Comparison of ENCODE assay signal across 23 cellular contexts in genomic region chr2:118319271-118319684, GRCh38.
DNase-seq lines count a peak whose midpoint lies in the region; ATAC-seq and TF ChIP-seq lines count a peak whose summit lies in the region.
"Had no signal": no experiment of that assay in that cellular context is flagged by ENCODE, and none has a peak within 500 bp of the region (broad histone marks: within the 10 kb centered on the region; RNA-seq: fewer than 3 reads in every experiment).

No MANE protein-coding gene starts in this region.

- H2BK120ac ChIP-seq in mesendoderm (ENCODE audit: low read depth, low read length), result no peak overlapping the region

- TF ChIP-seq CTCF in type B pancreatic cell (conservative IDR thresholded peaks at IDR 0.05) (no peak), natural killer cell (IDR thresholded peaks at IDR 0.05) (no peak)

- no peak overlapping the region for H3K18ac ChIP-seq in mesendoderm (ENCODE audit: low read length)

- DNase-seq in NT2/D1 (ENCODE audit: low read depth, low spot score), result peak; percentile 97
- peak; percentile 96 for DNase-seq in iPS DF 6.9 (ENCODE audit: low read depth, low spot score)
- peak; percentile 96 for DNase-seq in mesendoderm
- DNase-seq in type B pancreatic cell (ENCODE audit: extremely low spot score, unreplicated experiment), result no peak
- no peak for DNase-seq in effector memory CD8-positive, alpha-beta T cell
- no peak for DNase-seq in epidermal melanocyte (ENCODE audit: insufficient read length, low spot score)
- DNase-seq in natural killer cell, result no peak
- DNase-seq: activated CD4-positive, alpha-beta T cell treated with anti-CD3 and anti-CD28 coated beads for 1 hour; activated CD8-positive, alpha-beta T cell treated with anti-CD3 and anti-CD28 coated beads for 36 hours; activated gamma-delta T cell; brain microvascular endothelial cell; effector CD4-positive, alpha-beta T cell; foreskin keratinocyte; naive B cell; NCI-H1048; NCI-H187; NCI-H69; T-helper 1 cell; upper lobe of left lung had no signal

- intact Hi-C loops in natural killer cell (cut with micrococcal nuclease), result no loop called here

- H2BK5ac ChIP-seq in mesendoderm (ENCODE audit: low read length), result no peak overlapping the region

- H3K27ac ChIP-seq in iPS DF 6.9 (ENCODE audit: low read length) (peak overlapping the region; percentile 54), mesendoderm (ENCODE audit: low read depth, low read length) (peak overlapping the region; percentile 4)
- H3K27ac ChIP-seq: brain microvascular endothelial cell, foreskin keratinocyte, SJSA1, upper lobe of left lung had no signal

- no peaks in the 10 kb centered on the region for H3K36me3 ChIP-seq in NT2/D1 (ENCODE audit: insufficient read depth, insufficient read length, low read length)
- no peaks in the 10 kb centered on the region for H3K36me3 ChIP-seq in iPS DF 6.9 (ENCODE audit: control insufficient read depth, insufficient read depth, low read length)
- no peaks in the 10 kb centered on the region for H3K36me3 ChIP-seq in mesendoderm (ENCODE audit: control insufficient read depth, insufficient read depth, low read length)
- H3K36me3 ChIP-seq: brain microvascular endothelial cell, SJSA1, upper lobe of left lung had no signal

- no peaks in the 10 kb centered on the region for H3K27me3 ChIP-seq in NT2/D1 (ENCODE audit: insufficient read depth, insufficient read length)
- no peaks in the 10 kb centered on the region for H3K27me3 ChIP-seq in iPS DF 6.9 (ENCODE audit: control insufficient read depth, insufficient read depth, low read length)
- H3K27me3 ChIP-seq in mesendoderm (ENCODE audit: insufficient read depth, low read length, poor library complexity), result no peaks in the 10 kb centered on the region
- H3K27me3 ChIP-seq: brain microvascular endothelial cell, SJSA1, upper lobe of left lung had no signal

- peak overlapping the region; percentile 14 for H3K4me3 Mint-ChIP-seq in type B pancreatic cell
- no peak overlapping the region for H3K4me3 Mint-ChIP-seq in effector memory CD8-positive, alpha-beta T cell
- no peak overlapping the region for H3K4me3 Mint-ChIP-seq in natural killer cell
- H3K4me3 Mint-ChIP-seq: activated CD8-positive, alpha-beta T cell treated with anti-CD3 and anti-CD28 coated beads for 36 hours; CD14-positive monocyte; naive B cell had no signal

- no peak overlapping the region for H2AK5ac ChIP-seq in mesendoderm (ENCODE audit: low read length)

- peak overlapping the region; percentile 77 for H3K56ac ChIP-seq in mesendoderm (ENCODE audit: low read length)

- H3K4me1 ChIP-seq in NT2/D1 (ENCODE audit: insufficient read depth, insufficient read length) (peaks cover 3% of the 10 kb centered on the region), iPS DF 6.9 (ENCODE audit: control insufficient read depth, insufficient read depth, low read length) (peaks cover 7% of the 10 kb centered on the region; the same call in 1 of the 2 replicates), mesendoderm (ENCODE audit: control insufficient read depth, low read depth, low read length) (peaks cover 10% of the 10 kb centered on the region)
- H3K4me1 ChIP-seq: foreskin keratinocyte, SJSA1, upper lobe of left lung had no signal

- H3K79me2 ChIP-seq in mesendoderm (ENCODE audit: control insufficient read depth, insufficient read depth, low read length), result no peaks in the 10 kb centered on the region

- H3K4me3 ChIP-seq in NT2/D1 (ENCODE audit: insufficient read length, low read depth) (peak overlapping the region; percentile 22), iPS DF 6.9 (ENCODE audit: low read length) (peak overlapping the region; percentile 10; the same call in 1 of the 2 replicates), mesendoderm (ENCODE audit: low read length) (no peak overlapping the region)
- H3K4me3 ChIP-seq: SJSA1, upper lobe of left lung had no signal

- no peak overlapping the region for H2BK15ac ChIP-seq in mesendoderm (replicated peaks; ENCODE audit: low read depth)

- no peak overlapping the region for H4K8ac ChIP-seq in mesendoderm (ENCODE audit: low read depth, low read length)

- H3K36me3 Mint-ChIP-seq in type B pancreatic cell (no peaks in the 10 kb centered on the region), natural killer cell (no peaks in the 10 kb centered on the region)
- H3K36me3 Mint-ChIP-seq in effector memory CD8-positive, alpha-beta T cell (ENCODE audit: insufficient read depth), result no peaks in the 10 kb centered on the region
- H3K36me3 Mint-ChIP-seq: CD14-positive monocyte, naive B cell had no signal

- H3K27ac Mint-ChIP-seq in type B pancreatic cell, result no peak overlapping the region
- no peak overlapping the region for H3K27ac Mint-ChIP-seq in effector memory CD8-positive, alpha-beta T cell
- H3K27ac Mint-ChIP-seq in natural killer cell, result no peak overlapping the region
- H3K27ac Mint-ChIP-seq: activated CD8-positive, alpha-beta T cell treated with anti-CD3 and anti-CD28 coated beads for 36 hours; CD14-positive monocyte; naive B cell had no signal

- H3K23ac ChIP-seq in mesendoderm (ENCODE audit: low read length), result no peak overlapping the region

- H3K4ac ChIP-seq in mesendoderm (ENCODE audit: low read depth, low read length), result no peak overlapping the region

- H3K4me1 Mint-ChIP-seq in type B pancreatic cell (ENCODE audit: unreplicated experiment), result peaks cover 39% of the 10 kb centered on the region
- H3K4me1 Mint-ChIP-seq in effector memory CD8-positive, alpha-beta T cell (ENCODE audit: low read depth in 2 of 2), result no peaks in the 10 kb centered on the region
- H3K4me1 Mint-ChIP-seq in natural killer cell, result no peaks in the 10 kb centered on the region
- H3K4me1 Mint-ChIP-seq: naive B cell had no signal

- no peak overlapping the region for H4K5ac ChIP-seq in mesendoderm (ENCODE audit: low read length)

- ATAC-seq in HG02678 (IDR thresholded peaks at IDR 0.05; ENCODE audit: unreplicated experiment), result no peak
- ATAC-seq in effector memory CD8-positive, alpha-beta T cell (replicated peaks), result no peak
- ATAC-seq in natural killer cell, result no peak
- ATAC-seq: activated CD8-positive, alpha-beta T cell treated with anti-CD3 and anti-CD28 coated beads for 36 hours; esophagus mucosa; foreskin keratinocyte had no signal

- H3K79me1 ChIP-seq in mesendoderm (ENCODE audit: low read length), result no peaks in the 10 kb centered on the region

- peaks cover 16% of the 10 kb centered on the region for H3K9me3 Mint-ChIP-seq in type B pancreatic cell
- H3K9me3 Mint-ChIP-seq in effector memory CD8-positive, alpha-beta T cell, result no peaks in the 10 kb centered on the region
- H3K9me3 Mint-ChIP-seq in natural killer cell, result no peaks in the 10 kb centered on the region
- H3K9me3 Mint-ChIP-seq: activated CD8-positive, alpha-beta T cell treated with anti-CD3 and anti-CD28 coated beads for 36 hours had no signal

- H3K9me3 ChIP-seq in NT2/D1 (ENCODE audit: insufficient read depth, low read length) (no peaks in the 10 kb centered on the region), iPS DF 6.9 (ENCODE audit: control insufficient read depth, insufficient read depth, low read length) (no peaks in the 10 kb centered on the region)
- H3K9me3 ChIP-seq: SJSA1, upper lobe of left lung had no signal

- no CpG with 5 or more reads among the region's 4 CpGs for WGBS in iPS DF 6.9 (ENCODE audit: insufficient coverage, insufficient read length)
- no CpG with 5 or more reads among the region's 4 CpGs for WGBS in mesendoderm (ENCODE audit: extremely low coverage, insufficient coverage, low lambda C conversion rate)

- peak overlapping the region; percentile 11 for H3K4me2 ChIP-seq in mesendoderm (ENCODE audit: low read length)

- H3K27me3 Mint-ChIP-seq in type B pancreatic cell (peaks cover 7% of the 10 kb centered on the region), natural killer cell (ENCODE audit: low read depth in 2 of 2) (peaks cover 26 to 38% of the 10 kb centered on the region in 2 donors)
- peaks cover 19 to 23% of the 10 kb centered on the region in 2 donors for H3K27me3 Mint-ChIP-seq in effector memory CD8-positive, alpha-beta T cell

- H3K9ac ChIP-seq in NT2/D1 (ENCODE audit: insufficient read length, low read depth) (no peak overlapping the region), mesendoderm (ENCODE audit: low read length) (peak overlapping the region; percentile 33)

Comparison
In these comparisons a context has a peak if more than half of its experiments do, and no peak if none do; other contexts are left out.
1. DNase-seq: peak in NT2/D1 (single experiment), iPS DF 6.9 (single experiment) and mesendoderm (single experiment); none in type B pancreatic cell (single experiment), effector memory CD8-positive, alpha-beta T cell (0 of 3), epidermal melanocyte (single experiment) and natural killer cell (single experiment).